ENCODE assay signal across 1 cellular context in genomic region chr18:55838841-55839240, GRCh38.
TF ChIP-seq lines count a peak whose summit lies in the region.

No MANE protein-coding gene starts in this region.

TF ChIP-seq in IMR-90, 13 proteins besides CTCF, POLR2A, EP300 and RAD21 (continued from another document):
- no peak for TF ChIP-seq ELK1 (IDR thresholded peaks at IDR 0.05; ENCODE audit: borderline replicate concordance, low read depth, low read length)
- no peak for TF ChIP-seq FOS (IDR thresholded peaks at IDR 0.05; ENCODE audit: low read depth, low read length)
- no peak for TF ChIP-seq CEBPB (IDR thresholded peaks at IDR 0.05; ENCODE audit: low read depth, low read length)
- TF ChIP-seq SMC3 (IDR thresholded peaks at IDR 0.05; ENCODE audit: low read depth, low read length), result no peak
